ENCODE assay signal across 8 cellular contexts in genomic region chr19:50658438-50659317, GRCh38. TPM values are rescaled to one million over a fixed set of nuclear protein-coding genes. Genes with fewer than 3 reads are reported as not detected.
DNase-seq lines count a peak whose midpoint lies in the region; ATAC-seq and TF ChIP-seq lines count a peak whose summit lies in the region.

No MANE protein-coding gene starts in this region.

- H3K27ac Mint-ChIP-seq in activated naive CD8-positive, alpha-beta T cell, result peak overlapping the region; percentile 91

- H3K9me3 Mint-ChIP-seq in activated naive CD8-positive, alpha-beta T cell (ENCODE audit: low read depth), result peaks cover 5% of the 10 kb centered on the region

- H3K4me1 Mint-ChIP-seq in activated naive CD8-positive, alpha-beta T cell (ENCODE audit: low read depth), result peaks cover 20% of the 10 kb centered on the region

- peaks cover 29% of the 10 kb centered on the region for H3K27me3 Mint-ChIP-seq in activated naive CD8-positive, alpha-beta T cell

- H3K9me3 ChIP-seq in left ventricle myocardium inferior (replicated peaks) (no peaks in the 10 kb centered on the region), psoas muscle (no peaks in the 10 kb centered on the region)

- TF ChIP-seq CTCF in left ventricle myocardium inferior (IDR thresholded peaks at IDR 0.05; ENCODE audit: borderline replicate concordance) (no peak), psoas muscle (IDR thresholded peaks at IDR 0.05) (no peak)

- intact Hi-C loops in left ventricle myocardium inferior (cut with micrococcal nuclease), result no loop called here
- intact Hi-C loops in psoas muscle (cut with DNase I), result no loop called here

- H3K36me3 ChIP-seq in left ventricle myocardium inferior, result no peaks in the 10 kb centered on the region
- no peaks in the 10 kb centered on the region for H3K36me3 ChIP-seq in psoas muscle (ENCODE audit: insufficient read depth in 1 of 2, low read depth in 1 of 2)

- peak; percentile 57 for DNase-seq in NCI-H1436 (lab: John Stamatoyannopoulos, UW)
- no peak for DNase-seq in NCI-H1436 treated with DMSO at 0.1 percent for 48 hours (lab: John Stamatoyannopoulos, UW)
- DNase-seq in RKO (ENCODE audit: low spot score), result peak; percentile 93
- peak; percentile 51 for DNase-seq in left ventricle myocardium inferior
- peak; percentile 49 to 60 for DNase-seq in psoas muscle
- DNase-seq in dedifferentiated amniotic fluid mesenchymal stem cell (ENCODE audit: extremely low spot score), result no peak

- H3K36me3 Mint-ChIP-seq in activated naive CD8-positive, alpha-beta T cell, result peaks cover 3% of the 10 kb centered on the region

- peaks cover 16% of the 10 kb centered on the region for H3K4me1 ChIP-seq in left ventricle myocardium inferior
- no peaks in the 10 kb centered on the region for H3K4me1 ChIP-seq in psoas muscle

- 1 to 2% (median 1%) methylated on average over 58 to 67 of the region's 67 CpGs for WGBS in psoas muscle, 3 donors

- peaks cover 100% of the 10 kb centered on the region for H3K27me3 ChIP-seq in left ventricle myocardium inferior (ENCODE audit: low read depth)
- H3K27me3 ChIP-seq in psoas muscle (ENCODE audit: insufficient read depth in 3 of 3, low read length in 2 of 3), result peaks cover 0 to 61% (median 21%) of the 10 kb centered on the region in 3 donors

- ATAC-seq in psoas muscle, result peak in 3 of 4 donors; percentile 34 to 64 (median 43)
- ATAC-seq in HG02870 (IDR thresholded peaks at IDR 0.05; ENCODE audit: unreplicated experiment), result no peak

- peak overlapping the region; percentile 86 for H3K4me3 Mint-ChIP-seq in activated naive CD8-positive, alpha-beta T cell

- H3K4me3 ChIP-seq in left ventricle myocardium inferior, result peak overlapping the region; percentile 56
- H3K4me3 ChIP-seq in psoas muscle, result peak overlapping the region; percentile 28

- H3K27ac ChIP-seq in left ventricle myocardium inferior (replicated peaks) (peak overlapping the region; percentile 30), psoas muscle (no peak overlapping the region)

RNA-seq across cellular contexts. Expression of gene C19orf81, which starts 9.4 kb away (rescaled TPM):
- total RNA-seq in left ventricle myocardium inferior, result 3.6 TPM
- total RNA-seq in psoas muscle, result 1 to 10 TPM in 1 of 4 donors, under 1 TPM in 2, not detected in 1; 0.50 to 1.8 (median 0.54) TPM
- polyA plus RNA-seq in psoas muscle, result 1 to 10 TPM in 1 of 3 donors, not detected in 2; 1.5 TPM

RNA-seq across cellular contexts. Expression of gene SYT3, which starts 19.0 kb away (rescaled TPM):
- total RNA-seq in left ventricle myocardium inferior (0.22 TPM), psoas muscle (under 1 TPM in 1 of 4 donors, not detected in 3; 0.26 TPM)
- under 1 TPM in 2 of 3 donors, not detected in 1; 0.07 to 0.12 TPM for polyA plus RNA-seq in psoas muscle

Comparison
In these comparisons a context has a peak if more than half of its experiments do, and no peak if none do; other contexts are left out.
1. DNase-seq: peak in NCI-H1436 (single experiment), RKO (single experiment), left ventricle myocardium inferior (single experiment) and psoas muscle (2 of 2); none in NCI-H1436 treated with DMSO at 0.1 percent for 48 hours (single experiment) and dedifferentiated amniotic fluid mesenchymal stem cell (single experiment).